In genomic region chr15:57600197-57600596, GRCh38 we compare ENCODE assay signal across 20 cellular contexts. TPM values are rescaled to one million over a fixed set of nuclear protein-coding genes. Genes with fewer than 3 reads are reported as not detected.
"Had no signal": no experiment of that assay in that cellular context is flagged by ENCODE, and none has a peak within 500 bp of the region (broad histone marks: within the 10 kb centered on the region; RNA-seq: fewer than 3 reads in every experiment).

No MANE protein-coding gene starts in this region.

- H3K4me3 ChIP-seq: breast epithelium, SK-N-MC had no signal

- H3K27ac ChIP-seq: SK-N-MC, WERI-Rb-1 had no signal

- H3K36me3 ChIP-seq: breast epithelium, WERI-Rb-1 had no signal

- H3K9me3 ChIP-seq: breast epithelium had no signal

- DNase-seq: activated CD4-positive, alpha-beta memory T cell treated with anti-CD3 and anti-CD28 coated beads, Interleukin-2, amount 10 ng/mL, durations not matched to agents 7 days and 5 days; activated CD4-positive, alpha-beta T cell treated with anti-CD3 and anti-CD28 coated beads for 36 hours; activated CD4-positive, alpha-beta T cell treated with anti-CD3 and anti-CD28 coated beads, Interleukin-2, amount 50 U/mL, for 1 hour; activated gamma-delta T cell treated with Interleukin-2 at 50 U/mL for 16 hours; activated naive CD4-positive, alpha-beta T cell treated with anti-CD3 and anti-CD28 coated beads, Interleukin-2, amount 10 ng/mL, durations not matched to agents 7 days and 5 days; activated naive CD8-positive, alpha-beta T cell treated with anti-CD3 and anti-CD28 coated beads for 36 hours; activated T-cell treated with anti-CD3 and anti-CD28 coated beads for 4 hours; activated T-cell treated with anti-CD3 and anti-CD28 coated beads, Interleukin-2, amount 50 U/mL, for 48 hours; NCI-H1105 treated with DMSO at 0.1 percent for 48 hours; NCI-H1436 treated with DMSO at 0.1 percent for 48 hours; NCI-H187; NCI-H2081; NCI-H446; NCI-H524; T-cell; WERI-Rb-1 had no signal

- H3K27me3 ChIP-seq: breast epithelium had no signal

- ATAC-seq: activated CD4-positive, alpha-beta T cell treated with anti-CD3 and anti-CD28 coated beads for 36 hours; activated T-helper 17 cell treated with anti-CD3 and anti-CD28 coated beads, Interleukin-2, amount 50 U/mL, for 72 hours; T-cell had no signal

RNA-seq across cellular contexts. Expression of gene MYZAP, which starts 8.5 kb away (rescaled TPM):
- total RNA-seq: activated CD8-positive, alpha-beta memory T cell treated with anti-CD3 and anti-CD28 coated beads for 36 hours; activated naive CD8-positive, alpha-beta T cell treated with anti-CD3 and anti-CD28 coated beads for 36 hours; activated T-helper 17 cell treated with anti-CD3 and anti-CD28 coated beads, Interleukin-2, amount 50 U/mL, for 72 hours had no signal
